Comparison of ENCODE assay signal across 21 cellular contexts in genomic region chr1:161364332-161364731, GRCh38. TPM values are rescaled to one million over a fixed set of nuclear protein-coding genes. Genes with fewer than 3 reads are reported as not detected.
"Had no signal": no experiment of that assay in that cellular context is flagged by ENCODE, and none has a peak within 500 bp of the region (broad histone marks: within the 10 kb centered on the region; RNA-seq: fewer than 3 reads in every experiment).

No MANE protein-coding gene starts in this region.

- H3K9me3 ChIP-seq: right atrium auricular region had no signal

- ATAC-seq: foreskin keratinocyte, WTC11 had no signal

- H3K27me3 ChIP-seq: foreskin keratinocyte, right atrium auricular region had no signal

- DNase-seq: central memory CD4-positive, alpha-beta T cell; foreskin keratinocyte; glutamatergic neuron; kidney glomerular epithelial cell; nephron progenitor cell; stimulated activated CD4-positive, alpha-beta T cell treated with anti-CD3 and anti-CD28 coated beads, Interleukin-4, amount 100 ng/mL, for 4 hours; stimulated activated CD8-positive, alpha-beta memory T cell treated with anti-CD3 and anti-CD28 coated beads, Interleukin-4, amount 100 ng/mL, for 48 hours; SW 1271 had no signal

- H3K27me3 Mint-ChIP-seq: activated naive CD4-positive, alpha-beta T cell treated with anti-CD3 and anti-CD28 coated beads, Interleukin-2, amount 50 U/mL, for 24 hours; brain; progenitor cell of endocrine pancreas had no signal

- H3K27ac ChIP-seq: coronary artery, foreskin keratinocyte, right atrium auricular region had no signal

- H3K27ac Mint-ChIP-seq: progenitor cell of endocrine pancreas, WTC11 had no signal

- H3K4me3 ChIP-seq: coronary artery, right atrium auricular region had no signal

- H3K36me3 ChIP-seq: right atrium auricular region had no signal

- H3K9me3 Mint-ChIP-seq: activated naive CD4-positive, alpha-beta T cell treated with anti-CD3 and anti-CD28 coated beads, Interleukin-2, amount 50 U/mL, for 24 hours; brain; nephron progenitor cell; WTC11 had no signal

- H3K4me3 Mint-ChIP-seq: activated naive CD4-positive, alpha-beta T cell treated with anti-CD3 and anti-CD28 coated beads, Interleukin-2, amount 50 U/mL, for 24 hours; brain; nephron progenitor cell; WTC11 had no signal

- H3K4me1 ChIP-seq: foreskin keratinocyte had no signal

RNA-seq across cellular contexts. Expression of gene CFAP126, which starts 3.3 kb away (rescaled TPM):
- total RNA-seq: endothelial cell of umbilical vein; foreskin keratinocyte; liver; omental fat pad; right atrium auricular region; SK-MEL-5; skeletal muscle tissue; T-helper 2 cell treated with Interferon-gamma antibody and Interleukin-4, amounts not matched to agents 100 ng/mL and 5 ng/mL, for 36 hours; urinary bladder; WTC11 had no signal
- polyA plus RNA-seq: endothelial cell of umbilical vein, foreskin keratinocyte, liver, urinary bladder had no signal
